16 cellular contexts compared by ENCODE assay signal in genomic region chr9:123658792-123659191, GRCh38.
DNase-seq lines count a peak whose midpoint lies in the region; ATAC-seq and TF ChIP-seq lines count a peak whose summit lies in the region.
"Had no signal": no experiment of that assay in that cellular context is flagged by ENCODE, and none has a peak within 500 bp of the region (broad histone marks: within the 10 kb centered on the region; RNA-seq: fewer than 3 reads in every experiment).

No MANE protein-coding gene starts in this region.

- peaks cover 16% of the 10 kb centered on the region for H3K36me3 Mint-ChIP-seq in T-helper 17 cell (ENCODE audit: low read depth)
- H3K36me3 Mint-ChIP-seq in stimulated activated memory B cell treated with anti-CD40 and anti-IgM and Interleukin-4, amounts not matched to agents 10 μg/mL and 1 μg/mL and 100 μg/mL, for 72 hours: peaks cover 25% of the 10 kb centered on the region

- H3K4me3 ChIP-seq in left ventricle myocardium inferior (no peak overlapping the region), right cardiac atrium (ENCODE audit: low read length) (no peak overlapping the region)
- H3K4me3 ChIP-seq: smooth muscle cell had no signal

- H3K27ac ChIP-seq in left ventricle myocardium inferior (replicated peaks): peak overlapping the region; percentile 2
- H3K27ac ChIP-seq in right cardiac atrium (ENCODE audit: low read length): no peak overlapping the region
- H3K27ac ChIP-seq: foreskin keratinocyte had no signal

- H3K27me3 Mint-ChIP-seq in T-helper 17 cell: no peaks in the 10 kb centered on the region
- no peaks in the 10 kb centered on the region for H3K27me3 Mint-ChIP-seq in stimulated activated memory B cell treated with anti-CD40 and anti-IgM and Interleukin-4, amounts not matched to agents 10 μg/mL and 1 μg/mL and 100 μg/mL, for 72 hours
- H3K27me3 Mint-ChIP-seq: activated CD4-positive, alpha-beta T cell treated with anti-CD3 and anti-CD28 coated beads for 36 hours; activated naive CD8-positive, alpha-beta T cell treated with anti-CD3 and anti-CD28 coated beads for 36 hours had no signal

- H3K4me1 ChIP-seq in left ventricle myocardium inferior (no peaks in the 10 kb centered on the region), right cardiac atrium (ENCODE audit: control insufficient read depth, insufficient read depth, low read length) (no peaks in the 10 kb centered on the region)
- H3K4me1 ChIP-seq: Caco-2, foreskin keratinocyte had no signal

- H3K4me1 Mint-ChIP-seq in T-helper 17 cell: peaks cover 2% of the 10 kb centered on the region
- peaks cover 52% of the 10 kb centered on the region for H3K4me1 Mint-ChIP-seq in stimulated activated memory B cell treated with anti-CD40 and anti-IgM and Interleukin-4, amounts not matched to agents 10 μg/mL and 1 μg/mL and 100 μg/mL, for 72 hours
- H3K4me1 Mint-ChIP-seq: activated CD4-positive, alpha-beta T cell treated with anti-CD3 and anti-CD28 coated beads for 36 hours; activated naive CD8-positive, alpha-beta T cell treated with anti-CD3 and anti-CD28 coated beads for 36 hours had no signal

- no peak overlapping the region for H3K4me3 Mint-ChIP-seq in T-helper 17 cell
- H3K4me3 Mint-ChIP-seq in stimulated activated memory B cell treated with anti-CD40 and anti-IgM and Interleukin-4, amounts not matched to agents 10 μg/mL and 1 μg/mL and 100 μg/mL, for 72 hours: no peak overlapping the region
- H3K4me3 Mint-ChIP-seq: activated CD4-positive, alpha-beta T cell treated with anti-CD3 and anti-CD28 coated beads for 36 hours; activated naive CD8-positive, alpha-beta T cell treated with anti-CD3 and anti-CD28 coated beads for 36 hours; endodermal cell had no signal

- H3K27me3 ChIP-seq in left ventricle myocardium inferior (ENCODE audit: low read depth): no peaks in the 10 kb centered on the region
- H3K27me3 ChIP-seq in right cardiac atrium (ENCODE audit: control insufficient read depth, insufficient read depth): no peaks in the 10 kb centered on the region
- H3K27me3 ChIP-seq: foreskin keratinocyte had no signal

- H3K36me3 ChIP-seq in left ventricle myocardium inferior: peaks cover 14% of the 10 kb centered on the region

- 78% methylated on average over 3 of the region's 3 CpGs for WGBS in right cardiac atrium

- DNase-seq in left ventricle myocardium inferior: no peak
- no peak for DNase-seq in right cardiac atrium
- no peak for DNase-seq in T-helper 17 cell
- DNase-seq in midbrain (lab: John Stamatoyannopoulos, UW): no peak
- no peak for DNase-seq in DMS79 (lab: John Stamatoyannopoulos, UW)
- DNase-seq in GOT3 (lab: John Stamatoyannopoulos, UW): no peak
- DNase-seq: activated CD4-positive, alpha-beta T cell treated with anti-CD3 and anti-CD28 coated beads for 36 hours; activated naive CD8-positive, alpha-beta T cell treated with anti-CD3 and anti-CD28 coated beads for 36 hours; Caco-2; caudate nucleus; endodermal cell; foreskin keratinocyte; KG1 had no signal

- peaks cover 8% of the 10 kb centered on the region for H3K9me3 Mint-ChIP-seq in stimulated activated memory B cell treated with anti-CD40 and anti-IgM and Interleukin-4, amounts not matched to agents 10 μg/mL and 1 μg/mL and 100 μg/mL, for 72 hours

- ATAC-seq in right cardiac atrium (no peak), HG03571 (IDR thresholded peaks at IDR 0.05; ENCODE audit: unreplicated experiment) (peak; percentile 65), T-helper 17 cell (no peak)
- ATAC-seq in stimulated activated memory B cell treated with anti-CD40 and anti-IgM and Interleukin-4, amounts not matched to agents 10 μg/mL and 1 μg/mL and 100 μg/mL, for 72 hours: peak; percentile 73
- ATAC-seq: activated CD4-positive, alpha-beta T cell treated with anti-CD3 and anti-CD28 coated beads for 36 hours; foreskin keratinocyte had no signal

- H3K27ac Mint-ChIP-seq in T-helper 17 cell: peak overlapping the region; percentile 35
- peak overlapping the region; percentile 77 for H3K27ac Mint-ChIP-seq in stimulated activated memory B cell treated with anti-CD40 and anti-IgM and Interleukin-4, amounts not matched to agents 10 μg/mL and 1 μg/mL and 100 μg/mL, for 72 hours
- H3K27ac Mint-ChIP-seq: activated CD4-positive, alpha-beta T cell treated with anti-CD3 and anti-CD28 coated beads for 36 hours; activated naive CD8-positive, alpha-beta T cell treated with anti-CD3 and anti-CD28 coated beads for 36 hours; endodermal cell had no signal

- TF ChIP-seq CTCF in left ventricle myocardium inferior (IDR thresholded peaks at IDR 0.05; ENCODE audit: borderline replicate concordance): no peak

- peaks cover 12% of the 10 kb centered on the region for H3K9me3 ChIP-seq in left ventricle myocardium inferior (replicated peaks)
- H3K9me3 ChIP-seq in right cardiac atrium (ENCODE audit: control insufficient read depth, low read length): peaks cover under 1% of the 10 kb centered on the region
- no peaks in the 10 kb centered on the region for H3K9me3 ChIP-seq in T-helper 17 cell (ENCODE audit: control insufficient read depth, low read length, poor library complexity, severe bottlenecking)

- intact Hi-C loops in left ventricle myocardium inferior (cut with micrococcal nuclease) (no loop called here), right cardiac atrium (cut with DNase I) (no loop called here)

Comparison
In these comparisons a context has a peak if more than half of its experiments do, and no peak if none do; other contexts are left out.
1. ATAC-seq: peak in HG03571 (single experiment) and stimulated activated memory B cell treated with anti-CD40 and anti-IgM and Interleukin-4, amounts not matched to agents 10 μg/mL and 1 μg/mL and 100 μg/mL, for 72 hours (single experiment); none in right cardiac atrium (0 of 2) and T-helper 17 cell (single experiment).